2 cellular contexts compared by ENCODE assay signal in the genomic region with DNA sequence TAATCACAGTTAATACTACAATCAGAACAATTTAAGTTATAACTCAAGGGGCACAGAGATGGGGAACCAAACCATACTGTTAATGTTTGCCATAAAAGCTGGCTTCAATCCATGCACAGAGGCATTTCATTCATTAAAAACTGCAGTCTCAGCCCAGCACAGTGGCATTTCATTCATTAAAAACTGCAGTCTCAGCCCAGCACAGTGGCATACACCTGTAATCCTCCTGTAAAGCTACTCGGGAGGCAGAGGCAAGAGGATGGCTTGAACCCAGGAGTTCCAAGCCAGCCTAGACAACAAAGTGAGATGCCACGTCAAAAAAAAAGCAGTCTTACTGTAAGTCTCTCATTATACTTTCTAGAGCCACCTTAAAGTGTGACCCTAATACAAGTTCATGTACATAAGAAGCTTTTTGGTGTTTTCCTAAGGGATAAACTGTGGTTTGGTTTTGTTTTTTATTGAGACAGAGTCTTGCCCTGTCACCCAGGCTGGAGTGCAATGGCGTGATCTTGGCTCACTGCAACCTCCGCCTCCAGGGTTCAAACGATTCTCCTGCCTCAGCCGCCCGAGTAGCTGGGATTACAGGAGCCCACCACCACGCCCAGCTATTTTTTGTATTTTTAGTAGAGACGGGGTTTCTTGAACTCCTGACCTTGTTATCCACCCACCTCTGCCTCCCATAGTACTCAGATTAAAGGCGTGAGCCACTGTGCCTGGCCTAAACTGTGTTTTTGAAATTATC.
TF ChIP-seq lines count a peak whose summit lies in the region.

No MANE protein-coding gene starts in this region.

TF ChIP-seq in HepG2, 621 proteins besides CTCF, POLR2A, EP300 and RAD21:
- peak; percentile 30; the same call in 1 of the 2 replicates for TF ChIP-seq SAP130 (CRISPR knock-in tag; IDR thresholded peaks at IDR 0.05; ENCODE audit: low read depth)
- TF ChIP-seq ZBTB25 (CRISPR knock-in tag; IDR thresholded peaks at IDR 0.05): no peak

TF ChIP-seq in HEK293T, 16 proteins besides CTCF, POLR2A, EP300 and RAD21:
- TF ChIP-seq CTBP1 (IDR thresholded peaks at IDR 0.05; ENCODE audit: borderline replicate concordance) (no peak), LEF1 (IDR thresholded peaks at IDR 0.05; ENCODE audit: borderline replicate concordance) (no peak), ELF4 (IDR thresholded peaks at IDR 0.05) (no peak), TARDBP (IDR thresholded peaks at IDR 0.05) (no peak), BHLHE40 (IDR thresholded peaks at IDR 0.05; ENCODE audit: borderline replicate concordance) (no peak), FOXK2 (IDR thresholded peaks at IDR 0.05) (no peak), NFRKB (IDR thresholded peaks at IDR 0.05) (no peak), ARNT (IDR thresholded peaks at IDR 0.05) (no peak), SUZ12 (IDR thresholded peaks at IDR 0.05) (no peak), FOXA1 (IDR thresholded peaks at IDR 0.05) (no peak), FOXM1 (IDR thresholded peaks at IDR 0.05; ENCODE audit: borderline replicate concordance) (no peak), L3MBTL2 (conservative IDR thresholded peaks at IDR 0.05) (no peak), SP1 (IDR thresholded peaks at IDR 0.05) (no peak), ZNF384 (IDR thresholded peaks at IDR 0.05) (no peak), HDGF (IDR thresholded peaks at IDR 0.05; ENCODE audit: borderline replicate concordance) (no peak)
- TF ChIP-seq, protein P1, sequence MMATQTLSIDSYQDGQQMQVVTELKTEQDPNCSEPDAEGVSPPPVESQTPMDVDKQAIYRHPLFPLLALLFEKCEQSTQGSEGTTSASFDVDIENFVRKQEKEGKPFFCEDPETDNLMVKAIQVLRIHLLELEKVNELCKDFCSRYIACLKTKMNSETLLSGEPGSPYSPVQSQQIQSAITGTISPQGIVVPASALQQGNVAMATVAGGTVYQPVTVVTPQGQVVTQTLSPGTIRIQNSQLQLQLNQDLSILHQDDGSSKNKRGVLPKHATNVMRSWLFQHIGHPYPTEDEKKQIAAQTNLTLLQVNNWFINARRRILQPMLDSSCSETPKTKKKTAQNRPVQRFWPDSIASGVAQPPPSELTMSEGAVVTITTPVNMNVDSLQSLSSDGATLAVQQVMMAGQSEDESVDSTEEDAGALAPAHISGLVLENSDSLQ (IDR thresholded peaks at IDR 0.05): no peak
TF ChIP-seq in HEK293T: peak in this region for 0.
